Comparison of ENCODE assay signal across 25 cellular contexts in the genomic region with DNA sequence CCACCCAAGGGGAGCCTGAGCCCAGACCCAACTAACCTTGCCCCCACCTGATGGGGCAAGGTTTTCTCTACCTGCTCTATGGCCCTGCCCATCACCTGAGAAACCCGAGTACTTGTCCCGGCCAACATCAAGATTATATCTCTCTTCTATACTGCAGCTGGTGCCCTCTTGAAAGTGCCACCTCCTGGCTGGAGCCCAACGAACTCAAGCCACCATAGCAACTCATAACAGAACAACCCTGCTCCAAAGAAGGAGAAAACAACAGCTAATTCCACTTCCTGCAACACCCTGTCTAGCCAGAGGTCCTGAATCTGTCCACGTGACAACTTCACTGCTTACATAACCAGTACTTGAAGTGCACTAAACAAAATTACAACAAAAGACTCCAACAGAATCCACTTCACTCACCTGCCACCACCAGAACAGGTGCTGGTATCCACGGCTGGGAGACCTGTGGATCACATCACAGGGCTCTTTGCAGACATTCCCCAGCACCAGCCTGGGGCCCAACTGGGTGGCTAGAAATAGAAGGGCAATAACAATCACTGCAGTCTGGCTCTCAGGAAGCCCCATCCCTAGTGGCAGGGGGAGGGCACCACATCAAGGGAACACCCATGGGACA. TPM values are rescaled to one million over a fixed set of nuclear protein-coding genes. Genes with fewer than 3 reads are reported as not detected.
A peak's percentile ranks its signal among the peaks of the same experiment; 100 is the strongest.
DNase-seq lines count a peak whose midpoint lies in the region; ATAC-seq and TF ChIP-seq lines count a peak whose summit lies in the region.
"Had no signal": no experiment of that assay in that cellular context is flagged by ENCODE, and none has a peak within 500 bp of the region (broad histone marks: within the 10 kb centered on the region; RNA-seq: fewer than 3 reads in every experiment).

No MANE protein-coding gene starts in this region.

- H3K27me3 ChIP-seq in left lung, result no peaks in the 10 kb centered on the region
- H3K27me3 ChIP-seq: spleen, vagina had no signal

- H3K4me3 ChIP-seq in left lung, result no peak overlapping the region
- H3K4me3 ChIP-seq: spleen, vagina had no signal

- H3K4me1 ChIP-seq in left lung, result no peaks in the 10 kb centered on the region
- H3K4me1 ChIP-seq: parathyroid adenoma, spleen, vagina had no signal

- ATAC-seq in left lung, result peak; percentile 91
- ATAC-seq in GM21717 (IDR thresholded peaks at IDR 0.05; ENCODE audit: unreplicated experiment), result no peak
- ATAC-seq in GM18867 (IDR thresholded peaks at IDR 0.05; ENCODE audit: unreplicated experiment), result no peak
- ATAC-seq: HepG2; right cardiac atrium; stimulated activated memory B cell treated with anti-CD40 and anti-IgM and Interleukin-4, amounts not matched to agents 10 μg/mL and 1 μg/mL and 100 μg/mL, for 72 hours had no signal

- TF ChIP-seq CTCF in left lung (IDR thresholded peaks at IDR 0.05) (no peak), GM20000 (IDR thresholded peaks at IDR 0.05; ENCODE audit: extremely low read depth, missing control alignments) (no peak)

- peaks cover 0 to 13% of the 10 kb centered on the region in 2 donors for H3K9me3 ChIP-seq in left lung
- H3K9me3 ChIP-seq: vagina had no signal

- peak overlapping the region in 1 of 2 donors; percentile 51 for H3K27ac ChIP-seq in left lung
- H3K27ac ChIP-seq: parathyroid adenoma, spleen, vagina had no signal

- DNase-seq in COR-L47 (lab: John Stamatoyannopoulos, UW) (peak; percentile 10), HT1080 (ENCODE audit: low read depth) (peak; percentile 25), NCI-H345 (lab: John Stamatoyannopoulos, UW) (peak; percentile 93), left lung (peak in 1 of 2 donors; percentile 78), Ammon's horn (ENCODE audit: low spot score) (no peak), GM20000 (ENCODE audit: low spot score) (no peak)
- DNase-seq: activated CD4-positive, alpha-beta memory T cell treated with anti-CD3 and anti-CD28 coated beads, Interleukin-2, amount 10 ng/mL, durations not matched to agents 7 days and 5 days; activated CD4-positive, CD25-positive, alpha-beta regulatory T cell treated with anti-CD3 and anti-CD28 coated beads, Interleukin-2, amount 50 U/mL, for 72 hours; activated effector memory CD4-positive, alpha-beta T cell treated with anti-CD3 and anti-CD28 coated beads, Interleukin-2, amount 50 U/mL, for 16 hours; activated T-cell treated with anti-CD3 and anti-CD28 coated beads for 4 hours; CD4-positive, alpha-beta memory T cell; cerebellar nuclear complex; DND-41; mammary epithelial cell; NCI-H1048; NCI-H446; right cardiac atrium; spleen; stimulated activated CD4-positive, alpha-beta T cell treated with anti-CD3 and anti-CD28 coated beads, Interleukin-2, amount 100 ng/mL, for 48 hours had no signal

- intact Hi-C loops in left lung (cut with DNase I), result no loop called here

- no peaks in the 10 kb centered on the region for H3K36me3 ChIP-seq in left lung
- H3K36me3 ChIP-seq: spleen, vagina had no signal

RNA-seq across cellular contexts. Expression of a gene that starts 49.2 kb away (rescaled TPM):
- total RNA-seq in HT1080 (2014; rRNA removed; shearing (Covaris generic)), result 0.27 and 1.00 TPM in 2 replicates
- 2.0 and 2.9 TPM in 2 replicates for polyA plus RNA-seq in HT1080 (2015; cell fraction: cytosol; rRNA removed)
- polyA plus RNA-seq in HT1080 (2015; cell fraction: nucleus; rRNA removed), result 0.70 and 0.96 TPM in 2 replicates
- total RNA-seq in left lung, result 1 to 10 TPM; 3.4 to 3.9 TPM
- total RNA-seq: activated CD4-positive, alpha-beta memory T cell treated with anti-CD3 and anti-CD28 coated beads, Interleukin-2, amount 10 ng/mL, durations not matched to agents 7 days and 5 days; CD4-positive, alpha-beta memory T cell; HepG2; vagina had no signal

RNA-seq across cellular contexts. Expression of a gene that starts 49.4 kb away (rescaled TPM):
- total RNA-seq in HT1080 (2014; rRNA removed; shearing (Covaris generic)), result 12.8 and 14.6 TPM in 2 replicates
- 16.5 and 23.3 TPM in 2 replicates for polyA plus RNA-seq in HT1080 (2015; cell fraction: cytosol; rRNA removed)
- polyA plus RNA-seq in HT1080 (2015; cell fraction: nucleus; rRNA removed), result 46.1 and 49.6 TPM in 2 replicates
- total RNA-seq in left lung, result 10 to 100 TPM; 75.2 to 98.0 TPM

RNA-seq across cellular contexts. Expression of a gene that starts 50.5 kb away (rescaled TPM):
- total RNA-seq in HT1080 (2014; rRNA removed; shearing (Covaris generic)), result 2.9 and 5.7 TPM in 2 replicates
- 3.7 and 4.3 TPM in 2 replicates for polyA plus RNA-seq in HT1080 (2015; cell fraction: cytosol; rRNA removed)
- polyA plus RNA-seq in HT1080 (2015; cell fraction: nucleus; rRNA removed), result 4.6 and 5.9 TPM in 2 replicates
- 1 to 10 TPM; 4.1 to 4.9 TPM for total RNA-seq in left lung
- total RNA-seq: activated CD4-positive, alpha-beta memory T cell treated with anti-CD3 and anti-CD28 coated beads, Interleukin-2, amount 10 ng/mL, durations not matched to agents 7 days and 5 days; vagina had no signal

Comparison
In these comparisons a context has a peak if more than half of its experiments do, and no peak if none do; other contexts are left out.
1. DNase-seq: peak in COR-L47 (single experiment), HT1080 (single experiment) and NCI-H345 (single experiment); none in Ammon's horn (single experiment) and GM20000 (single experiment).